In the genomic region with DNA sequence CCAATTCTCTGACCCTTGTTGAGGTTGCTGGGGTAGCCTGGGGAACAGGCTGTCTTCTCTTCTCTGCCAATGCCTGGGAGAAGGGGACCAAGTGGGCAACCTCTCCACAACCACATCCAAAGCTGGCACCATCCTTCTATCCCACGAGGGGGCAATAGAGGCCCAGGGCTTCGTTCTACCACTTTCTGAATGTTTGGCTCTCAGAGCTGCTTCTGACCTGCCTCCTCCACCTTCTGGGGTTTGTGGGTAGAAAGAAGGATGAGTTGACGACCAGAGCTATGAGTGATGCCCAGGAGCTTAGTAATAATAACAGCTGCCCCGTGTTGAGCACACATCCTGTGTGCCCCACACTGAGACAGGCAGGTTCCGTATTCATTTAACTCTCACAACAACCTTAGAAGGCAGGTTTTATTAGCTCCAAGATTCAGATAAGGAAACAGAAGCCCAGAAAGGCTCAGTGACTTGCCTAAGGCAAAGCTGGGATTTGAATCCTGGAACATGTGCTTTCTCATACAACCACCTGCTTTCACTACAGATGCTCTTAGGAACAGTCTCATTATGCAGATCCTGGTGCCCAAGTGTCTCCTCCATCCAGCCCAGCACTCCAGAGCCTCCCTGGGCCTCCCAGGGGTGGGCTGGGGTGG, we compare ENCODE assay signal across 8 cellular contexts. TPM values are rescaled to one million over a fixed set of nuclear protein-coding genes. Genes with fewer than 3 reads are reported as not detected.
DNase-seq lines count a peak whose midpoint lies in the region; TF ChIP-seq lines count a peak whose summit lies in the region.

No MANE protein-coding gene starts in this region.

- H3K27ac ChIP-seq in colonic mucosa = no peak overlapping the region

- H3K4me1 ChIP-seq in HAP-1 = no peaks in the 10 kb centered on the region
- H3K4me1 ChIP-seq in colonic mucosa = no peaks in the 10 kb centered on the region

- H3K4me3 ChIP-seq in HAP-1 (no peak overlapping the region), colonic mucosa (no peak overlapping the region)

- in situ Hi-C loops in HAP-1 (cut with MboI; ENCODE audit: low sequenced_read_pairs) = loop anchor here (5.0 kb wide), 1 partner anchor 130 kb away; no protein-coding TSS in a partner anchor

- H3K36me3 ChIP-seq in HAP-1 (replicated peaks) (no peaks in the 10 kb centered on the region), colonic mucosa (no peaks in the 10 kb centered on the region)

- H3K9me3 ChIP-seq in HAP-1 = no peaks in the 10 kb centered on the region
- H3K9me3 ChIP-seq in colonic mucosa = no peaks in the 10 kb centered on the region

- no peaks in the 10 kb centered on the region for H3K27me3 ChIP-seq in HAP-1 (ENCODE audit: low read depth)
- no peaks in the 10 kb centered on the region for H3K27me3 ChIP-seq in colonic mucosa

- intact Hi-C loops in colonic mucosa (cut with DNase I) = loop anchor here (1.0 kb wide), 1 partner anchor 130 kb away; no protein-coding TSS in a partner anchor

- DNase-seq in EL (peak; percentile 85), HAP-1 (ENCODE audit: low spot score in 2 of 2) (peak; percentile 10 to 60), NCI-H2171 (lab: John Stamatoyannopoulos, UW) (peak; percentile 11), colonic mucosa (peak; percentile 64), myocyte (ENCODE audit: low read depth) (peak; percentile 64), superior temporal gyrus (ENCODE audit: extremely low spot score) (peak; percentile 30), putamen (ENCODE audit: low spot score) (no peak)
- peak; percentile 26 to 57 (median 54) for DNase-seq in activated CD4-positive, CD25-positive, alpha-beta regulatory T cell (lab: John Stamatoyannopoulos, UW)

- peak; percentile 77 for TF ChIP-seq CTCF in colonic mucosa (IDR thresholded peaks at IDR 0.05)

- H3K9ac ChIP-seq in colonic mucosa (ENCODE audit: low read depth in 2 of 2, low read length in 2 of 2) = no peak overlapping the region

RNA-seq across cellular contexts. Expression of a gene that starts 11.1 kb away (rescaled TPM):
- total RNA-seq in colonic mucosa (1 to 10 TPM; 3.7 to 5.4 TPM), myocyte (0.16 TPM in 1 of 2 replicates, not detected in the other)
- not detected for polyA plus RNA-seq in myocyte (2012)

RNA-seq across cellular contexts. Expression of a gene that starts 34.5 kb away (rescaled TPM):
- total RNA-seq in colonic mucosa (10 to 100 TPM; 68.7 to 75.3 TPM), myocyte (36.1 and 49.1 TPM in 2 replicates)
- 151 TPM for polyA plus RNA-seq in myocyte (2012)

RNA-seq across cellular contexts. Expression of a gene that starts 36.8 kb away (rescaled TPM):
- total RNA-seq in colonic mucosa = not detected
- total RNA-seq in myocyte = 0.05 TPM in 2 replicates
- polyA plus RNA-seq in myocyte (2012) = 0.05 TPM
